Comparison of ENCODE assay signal across 8 cellular contexts in genomic region chr5:100900796-100901731, GRCh38. TPM values are rescaled to one million over a fixed set of nuclear protein-coding genes. Genes with fewer than 3 reads are reported as not detected.
DNase-seq lines count a peak whose midpoint lies in the region; TF ChIP-seq lines count a peak whose summit lies in the region.

No MANE protein-coding gene starts in this region.

- H3K27me3 Mint-ChIP-seq in brain, result peaks cover 43% of the 10 kb centered on the region

- no peaks in the 10 kb centered on the region for H3K36me3 ChIP-seq in GM06990 (ENCODE audit: control insufficient read depth, insufficient read depth, low read length)

- peak overlapping the region; percentile 90 to 97 (median 94) for H3K4me3 Mint-ChIP-seq in brain

- H3K4me1 Mint-ChIP-seq in brain, result peaks cover 50% of the 10 kb centered on the region

- H3K36me3 Mint-ChIP-seq in brain, result peaks cover 7% of the 10 kb centered on the region

- DNase-seq in GM06990 (ENCODE audit: extremely low read depth, insufficient read length) (peak; percentile 91), HCEC 1CT (peak; percentile 49), NCI-H1105 (lab: John Stamatoyannopoulos, UW) (peak; percentile 40), T-helper 9 cell (peak; percentile 84), islet precursor cell (peak; percentile 86), OCI-M2 (lab: John Stamatoyannopoulos, UW; ENCODE audit: unreplicated experiment) (no peak)
- DNase-seq in stimulated activated CD4-positive, alpha-beta T cell treated with anti-CD3 and anti-CD28 coated beads, Interleukin-15, amount 100 ng/mL, for 24 hours, result peak; percentile 94

- no peak for TF ChIP-seq CTCF in GM06990 (IDR thresholded peaks at IDR 0.05; ENCODE audit: insufficient read depth, low read length, poor library complexity, severe bottlenecking)
- no peak for TF ChIP-seq CTCF in brain (conservative IDR thresholded peaks at IDR 0.05)

- peaks cover 0 to 4% (median 0%) of the 10 kb centered on the region in 5 experiments for H3K9me3 Mint-ChIP-seq in brain

- peak overlapping the region; percentile 89 to 97 (median 96) for H3K27ac Mint-ChIP-seq in brain

- no peaks in the 10 kb centered on the region for H3K27me3 ChIP-seq in GM06990 (replicated peaks; ENCODE audit: control insufficient read depth, insufficient read depth, low read length)

- H3K4me3 ChIP-seq in GM06990 (replicated peaks; ENCODE audit: low read depth, low read length), result peak overlapping the region; percentile 78

RNA-seq across cellular contexts. Expression of gene ST8SIA4, which starts 2.0 kb away (rescaled TPM):
- polyA plus RNA-seq in brain (ENCODE audit: insufficient read depth, low read depth, low replicate concordance), result 3.1 TPM
